Comparison of ENCODE assay signal across 26 cellular contexts in genomic region chr17:61716225-61716829, GRCh38.
"Had no signal": no experiment of that assay in that cellular context is flagged by ENCODE, and none has a peak within 500 bp of the region (broad histone marks: within the 10 kb centered on the region; RNA-seq: fewer than 3 reads in every experiment).

No MANE protein-coding gene starts in this region.

- H3K4me1 ChIP-seq: esophagus squamous epithelium, gastrocnemius medialis, heart left ventricle, left lung, lower lobe of right lung had no signal

- DNase-seq: dermis blood vessel endothelial cell; dorsolateral prefrontal cortex; effector CD4-positive, alpha-beta T cell; effector memory CD4-positive, alpha-beta T cell; erythroblast; esophagus squamous epithelium; foreskin fibroblast; foreskin melanocyte; gastrocnemius medialis; heart left ventricle; hypothalamus; immature natural killer cell; islet precursor cell; kidney; left cardiac atrium; left lung; left ventricle myocardium superior; lower lobe of right lung; mesenchymal stem cell; mucosa of descending colon; naive B cell had no signal

- H3K4me2 ChIP-seq: hepatocyte had no signal

- H3K4me3 ChIP-seq: coronary artery, dorsolateral prefrontal cortex, esophagus squamous epithelium, gastrocnemius medialis, heart left ventricle, hepatocyte, left lung, lower lobe of right lung, mucosa of descending colon had no signal

- FAIRE-seq: colon had no signal

- ATAC-seq: esophagus mucosa, gastrocnemius medialis, heart left ventricle, left cardiac atrium, left lung, left ventricle myocardium superior, lower lobe of right lung, mucosa of descending colon had no signal

- H2AFZ ChIP-seq: hepatocyte had no signal

- H3K79me2 ChIP-seq: hepatocyte had no signal

- H3K27me3 ChIP-seq: dorsolateral prefrontal cortex, esophagus squamous epithelium, gastrocnemius medialis, heart left ventricle, hepatocyte, left lung had no signal

- H3K36me3 ChIP-seq: esophagus squamous epithelium, gastrocnemius medialis, heart left ventricle, lower lobe of right lung had no signal

- H3K9me3 ChIP-seq: gastrocnemius medialis had no signal

- H3K27ac ChIP-seq: coronary artery, dorsolateral prefrontal cortex, epithelial cell of prostate, esophagus squamous epithelium, gastrocnemius medialis, heart left ventricle, hepatocyte, left lung, lower lobe of right lung had no signal
